ENCODE assay signal across 2 cellular contexts in the genomic region with DNA sequence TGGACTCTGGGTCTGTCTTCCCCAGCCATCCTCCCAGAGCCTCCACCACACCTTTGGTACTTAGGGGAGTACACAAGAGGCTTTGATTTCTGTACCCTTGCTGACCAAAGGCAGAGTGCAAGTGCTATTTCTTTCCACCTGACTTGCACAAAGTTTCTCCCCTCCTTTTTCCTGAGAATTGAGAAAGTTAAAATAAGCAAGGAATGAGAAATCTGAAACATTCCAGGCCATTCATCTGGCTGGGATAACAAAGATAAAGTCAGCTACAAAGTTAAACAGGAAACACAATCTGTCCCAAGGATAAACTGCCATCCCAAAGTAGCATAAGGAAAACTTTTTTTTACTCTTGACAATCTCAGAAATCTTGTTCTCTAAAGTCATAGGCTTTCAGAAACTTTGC.
TF ChIP-seq lines count a peak whose summit lies in the region.

No MANE protein-coding gene starts in this region.

TF ChIP-seq in GM23338, 12 proteins besides CTCF, POLR2A, EP300 and RAD21:
- no peak for TF ChIP-seq POLR2AphosphoS5 (IDR thresholded peaks at IDR 0.05; ENCODE audit: low read depth)
- no peak for TF ChIP-seq EZH2phosphoT487 (IDR thresholded peaks at IDR 0.05; ENCODE audit: unreplicated experiment)
- TF ChIP-seq, protein P1, sequence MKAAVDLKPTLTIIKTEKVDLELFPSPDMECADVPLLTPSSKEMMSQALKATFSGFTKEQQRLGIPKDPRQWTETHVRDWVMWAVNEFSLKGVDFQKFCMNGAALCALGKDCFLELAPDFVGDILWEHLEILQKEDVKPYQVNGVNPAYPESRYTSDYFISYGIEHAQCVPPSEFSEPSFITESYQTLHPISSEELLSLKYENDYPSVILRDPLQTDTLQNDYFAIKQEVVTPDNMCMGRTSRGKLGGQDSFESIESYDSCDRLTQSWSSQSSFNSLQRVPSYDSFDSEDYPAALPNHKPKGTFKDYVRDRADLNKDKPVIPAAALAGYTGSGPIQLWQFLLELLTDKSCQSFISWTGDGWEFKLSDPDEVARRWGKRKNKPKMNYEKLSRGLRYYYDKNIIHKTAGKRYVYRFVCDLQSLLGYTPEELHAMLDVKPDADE (IDR thresholded peaks at IDR 0.05), result no peak
- TF ChIP-seq ZNF331 (CRISPR knock-in tag; IDR thresholded peaks at IDR 0.05; ENCODE audit: low read depth), result no peak
- TF ChIP-seq, protein P2, sequence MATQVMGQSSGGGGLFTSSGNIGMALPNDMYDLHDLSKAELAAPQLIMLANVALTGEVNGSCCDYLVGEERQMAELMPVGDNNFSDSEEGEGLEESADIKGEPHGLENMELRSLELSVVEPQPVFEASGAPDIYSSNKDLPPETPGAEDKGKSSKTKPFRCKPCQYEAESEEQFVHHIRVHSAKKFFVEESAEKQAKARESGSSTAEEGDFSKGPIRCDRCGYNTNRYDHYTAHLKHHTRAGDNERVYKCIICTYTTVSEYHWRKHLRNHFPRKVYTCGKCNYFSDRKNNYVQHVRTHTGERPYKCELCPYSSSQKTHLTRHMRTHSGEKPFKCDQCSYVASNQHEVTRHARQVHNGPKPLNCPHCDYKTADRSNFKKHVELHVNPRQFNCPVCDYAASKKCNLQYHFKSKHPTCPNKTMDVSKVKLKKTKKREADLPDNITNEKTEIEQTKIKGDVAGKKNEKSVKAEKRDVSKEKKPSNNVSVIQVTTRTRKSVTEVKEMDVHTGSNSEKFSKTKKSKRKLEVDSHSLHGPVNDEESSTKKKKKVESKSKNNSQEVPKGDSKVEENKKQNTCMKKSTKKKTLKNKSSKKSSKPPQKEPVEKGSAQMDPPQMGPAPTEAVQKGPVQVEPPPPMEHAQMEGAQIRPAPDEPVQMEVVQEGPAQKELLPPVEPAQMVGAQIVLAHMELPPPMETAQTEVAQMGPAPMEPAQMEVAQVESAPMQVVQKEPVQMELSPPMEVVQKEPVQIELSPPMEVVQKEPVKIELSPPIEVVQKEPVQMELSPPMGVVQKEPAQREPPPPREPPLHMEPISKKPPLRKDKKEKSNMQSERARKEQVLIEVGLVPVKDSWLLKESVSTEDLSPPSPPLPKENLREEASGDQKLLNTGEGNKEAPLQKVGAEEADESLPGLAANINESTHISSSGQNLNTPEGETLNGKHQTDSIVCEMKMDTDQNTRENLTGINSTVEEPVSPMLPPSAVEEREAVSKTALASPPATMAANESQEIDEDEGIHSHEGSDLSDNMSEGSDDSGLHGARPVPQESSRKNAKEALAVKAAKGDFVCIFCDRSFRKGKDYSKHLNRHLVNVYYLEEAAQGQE (IDR thresholded peaks at IDR 0.05; ENCODE audit: unreplicated experiment), result no peak
- TF ChIP-seq STAT1 (IDR thresholded peaks at IDR 0.05; ENCODE audit: unreplicated experiment), result no peak
- no peak for TF ChIP-seq CREB1 (CRISPR knock-in tag; IDR thresholded peaks at IDR 0.05; ENCODE audit: low read depth)
- TF ChIP-seq, protein P3, sequence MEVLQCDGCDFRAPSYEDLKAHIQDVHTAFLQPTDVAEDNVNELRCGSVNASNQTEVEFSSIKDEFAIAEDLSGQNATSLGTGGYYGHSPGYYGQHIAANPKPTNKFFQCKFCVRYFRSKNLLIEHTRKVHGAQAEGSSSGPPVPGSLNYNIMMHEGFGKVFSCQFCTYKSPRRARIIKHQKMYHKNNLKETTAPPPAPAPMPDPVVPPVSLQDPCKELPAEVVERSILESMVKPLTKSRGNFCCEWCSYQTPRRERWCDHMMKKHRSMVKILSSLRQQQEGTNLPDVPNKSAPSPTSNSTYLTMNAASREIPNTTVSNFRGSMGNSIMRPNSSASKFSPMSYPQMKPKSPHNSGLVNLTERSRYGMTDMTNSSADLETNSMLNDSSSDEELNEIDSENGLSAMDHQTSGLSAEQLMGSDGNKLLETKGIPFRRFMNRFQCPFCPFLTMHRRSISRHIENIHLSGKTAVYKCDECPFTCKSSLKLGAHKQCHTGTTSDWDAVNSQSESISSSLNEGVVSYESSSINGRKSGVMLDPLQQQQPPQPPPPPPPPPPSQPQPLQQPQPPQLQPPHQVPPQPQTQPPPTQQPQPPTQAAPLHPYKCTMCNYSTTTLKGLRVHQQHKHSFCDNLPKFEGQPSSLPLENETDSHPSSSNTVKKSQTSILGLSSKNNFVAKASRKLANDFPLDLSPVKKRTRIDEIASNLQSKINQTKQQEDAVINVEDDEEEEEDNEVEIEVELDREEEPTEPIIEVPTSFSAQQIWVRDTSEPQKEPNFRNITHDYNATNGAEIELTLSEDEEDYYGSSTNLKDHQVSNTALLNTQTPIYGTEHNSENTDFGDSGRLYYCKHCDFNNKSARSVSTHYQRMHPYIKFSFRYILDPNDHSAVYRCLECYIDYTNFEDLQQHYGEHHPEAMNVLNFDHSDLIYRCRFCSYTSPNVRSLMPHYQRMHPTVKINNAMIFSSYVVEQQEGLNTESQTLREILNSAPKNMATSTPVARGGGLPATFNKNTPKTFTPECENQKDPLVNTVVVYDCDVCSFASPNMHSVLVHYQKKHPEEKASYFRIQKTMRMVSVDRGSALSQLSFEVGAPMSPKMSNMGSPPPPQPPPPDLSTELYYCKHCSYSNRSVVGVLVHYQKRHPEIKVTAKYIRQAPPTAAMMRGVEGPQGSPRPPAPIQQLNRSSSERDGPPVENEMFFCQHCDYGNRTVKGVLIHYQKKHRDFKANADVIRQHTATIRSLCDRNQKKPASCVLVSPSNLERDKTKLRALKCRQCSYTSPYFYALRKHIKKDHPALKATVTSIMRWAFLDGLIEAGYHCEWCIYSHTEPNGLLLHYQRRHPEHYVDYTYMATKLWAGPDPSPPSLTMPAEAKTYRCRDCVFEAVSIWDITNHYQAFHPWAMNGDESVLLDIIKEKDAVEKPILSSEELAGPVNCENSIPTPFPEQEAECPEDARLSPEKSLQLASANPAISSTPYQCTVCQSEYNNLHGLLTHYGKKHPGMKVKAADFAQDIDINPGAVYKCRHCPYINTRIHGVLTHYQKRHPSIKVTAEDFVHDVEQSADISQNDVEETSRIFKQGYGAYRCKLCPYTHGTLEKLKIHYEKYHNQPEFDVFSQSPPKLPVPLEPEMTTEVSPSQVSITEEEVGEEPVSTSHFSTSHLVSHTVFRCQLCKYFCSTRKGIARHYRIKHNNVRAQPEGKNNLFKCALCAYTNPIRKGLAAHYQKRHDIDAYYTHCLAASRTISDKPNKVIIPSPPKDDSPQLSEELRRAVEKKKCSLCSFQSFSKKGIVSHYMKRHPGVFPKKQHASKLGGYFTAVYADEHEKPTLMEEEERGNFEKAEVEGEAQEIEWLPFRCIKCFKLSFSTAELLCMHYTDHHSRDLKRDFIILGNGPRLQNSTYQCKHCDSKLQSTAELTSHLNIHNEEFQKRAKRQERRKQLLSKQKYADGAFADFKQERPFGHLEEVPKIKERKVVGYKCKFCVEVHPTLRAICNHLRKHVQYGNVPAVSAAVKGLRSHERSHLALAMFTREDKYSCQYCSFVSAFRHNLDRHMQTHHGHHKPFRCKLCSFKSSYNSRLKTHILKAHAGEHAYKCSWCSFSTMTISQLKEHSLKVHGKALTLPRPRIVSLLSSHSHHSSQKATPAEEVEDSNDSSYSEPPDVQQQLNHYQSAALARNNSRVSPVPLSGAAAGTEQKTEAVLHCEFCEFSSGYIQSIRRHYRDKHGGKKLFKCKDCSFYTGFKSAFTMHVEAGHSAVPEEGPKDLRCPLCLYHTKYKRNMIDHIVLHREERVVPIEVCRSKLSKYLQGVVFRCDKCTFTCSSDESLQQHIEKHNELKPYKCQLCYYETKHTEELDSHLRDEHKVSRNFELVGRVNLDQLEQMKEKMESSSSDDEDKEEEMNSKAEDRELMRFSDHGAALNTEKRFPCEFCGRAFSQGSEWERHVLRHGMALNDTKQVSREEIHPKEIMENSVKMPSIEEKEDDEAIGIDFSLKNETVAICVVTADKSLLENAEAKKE (CRISPR knock-in tag; IDR thresholded peaks at IDR 0.05), result no peak
- TF ChIP-seq NANOG (IDR thresholded peaks at IDR 0.05; ENCODE audit: borderline replicate concordance), result no peak

TF ChIP-seq in endothelial cell of umbilical vein, 7 proteins besides CTCF, POLR2A, EP300 and RAD21:
- TF ChIP-seq GATA2 (IDR thresholded peaks at IDR 0.05; ENCODE audit: insufficient read depth, insufficient read length, low read depth, low read length) (no peak), EZH2 (IDR thresholded peaks at IDR 0.05; ENCODE audit: borderline replicate concordance, low read depth, low read length, severe bottlenecking) (no peak), POLR2AphosphoS5 (IDR thresholded peaks at IDR 0.05; ENCODE audit: insufficient read depth, low read depth, low read length) (no peak), JUN (IDR thresholded peaks at IDR 0.05; ENCODE audit: borderline replicate concordance, insufficient read depth, insufficient read length, low read depth) (no peak), MYC (IDR thresholded peaks at IDR 0.05; ENCODE audit: low read depth, low read length) (no peak), FOS (IDR thresholded peaks at IDR 0.05; ENCODE audit: borderline replicate concordance, insufficient read depth, low read length) (no peak)
- TF ChIP-seq, protein P4, sequence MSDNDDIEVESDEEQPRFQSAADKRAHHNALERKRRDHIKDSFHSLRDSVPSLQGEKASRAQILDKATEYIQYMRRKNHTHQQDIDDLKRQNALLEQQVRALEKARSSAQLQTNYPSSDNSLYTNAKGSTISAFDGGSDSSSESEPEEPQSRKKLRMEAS (IDR thresholded peaks at IDR 0.05; ENCODE audit: insufficient read depth, insufficient read length), result no peak
